Comparison of ENCODE assay signal across 22 cellular contexts in the genomic region with DNA sequence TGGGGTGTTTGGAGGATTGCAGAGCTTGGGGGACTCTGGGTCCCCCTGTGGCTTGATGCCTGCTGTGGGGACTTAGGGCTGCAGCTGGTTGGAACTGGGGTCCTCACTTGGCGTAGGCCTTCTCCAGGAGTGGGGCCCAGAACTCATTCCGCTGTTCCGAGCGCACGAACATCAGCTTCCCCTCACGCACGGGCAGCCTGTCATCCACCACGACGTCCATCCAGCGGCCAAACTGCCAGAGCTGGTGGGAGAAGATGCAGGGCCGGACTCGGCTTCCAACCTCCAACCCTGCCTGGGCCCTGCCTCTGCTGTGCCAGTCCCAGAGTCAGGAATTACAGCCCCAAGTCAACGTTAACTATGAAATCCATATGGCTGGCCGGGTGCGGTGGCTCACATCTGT. TPM values are rescaled to one million over a fixed set of nuclear protein-coding genes. Genes with fewer than 3 reads are reported as not detected.
"Had no signal": no experiment of that assay in that cellular context is flagged by ENCODE, and none has a peak within 500 bp of the region (broad histone marks: within the 10 kb centered on the region; RNA-seq: fewer than 3 reads in every experiment).

No MANE protein-coding gene starts in this region.

- H3K4me3 Mint-ChIP-seq: activated naive CD4-positive, alpha-beta T cell treated with anti-CD3 and anti-CD28 coated beads, Interleukin-2, amount 10 ng/mL, durations not matched to agents 7 days and 5 days; naive thymus-derived CD8-positive, alpha-beta T cell; T-cell had no signal

- H3K27ac Mint-ChIP-seq: activated naive CD4-positive, alpha-beta T cell treated with anti-CD3 and anti-CD28 coated beads, Interleukin-2, amount 10 ng/mL, durations not matched to agents 7 days and 5 days; T-cell had no signal

- H3K27ac ChIP-seq: body of pancreas, colonic mucosa, esophagus squamous epithelium, left ventricle myocardium inferior had no signal

- DNase-seq: activated naive CD4-positive, alpha-beta T cell treated with anti-CD3 and anti-CD28 coated beads, Interleukin-2, amount 10 ng/mL, durations not matched to agents 7 days and 5 days; body of pancreas; caudate nucleus; colonic mucosa; esophagus squamous epithelium; hippocampal formation; kidney; left ventricle myocardium inferior; mesenchymal stem cell; naive thymus-derived CD8-positive, alpha-beta T cell; stimulated activated CD4-positive, alpha-beta T cell treated with anti-CD3 and anti-CD28 coated beads, Interleukin-15, amount 100 ng/mL, for 24 hours; stimulated activated CD4-positive, alpha-beta T cell treated with anti-CD3 and anti-CD28 coated beads, Interleukin-4, amount 100 ng/mL, for 1 hour; stimulated activated naive CD4-positive, alpha-beta T cell; substantia nigra; T-cell; T-helper 9 cell; trophoblast cell had no signal

- H3K27me3 ChIP-seq: body of pancreas, colonic mucosa, esophagus squamous epithelium had no signal

- H3K4me3 ChIP-seq: body of pancreas, colonic mucosa, esophagus squamous epithelium, left ventricle myocardium inferior had no signal

- H3K9me3 Mint-ChIP-seq: activated naive CD4-positive, alpha-beta T cell treated with anti-CD3 and anti-CD28 coated beads, Interleukin-2, amount 10 ng/mL, durations not matched to agents 7 days and 5 days; naive thymus-derived CD8-positive, alpha-beta T cell; T-cell had no signal

- H3K9me3 ChIP-seq: body of pancreas, colonic mucosa, esophagus squamous epithelium, left ventricle myocardium inferior had no signal

- H3K36me3 ChIP-seq: colonic mucosa, esophagus squamous epithelium, left ventricle myocardium inferior had no signal

- H3K36me3 Mint-ChIP-seq: activated naive CD4-positive, alpha-beta T cell treated with anti-CD3 and anti-CD28 coated beads, Interleukin-2, amount 10 ng/mL, durations not matched to agents 7 days and 5 days; naive thymus-derived CD8-positive, alpha-beta T cell; T-cell had no signal

- H3K27me3 Mint-ChIP-seq: T-cell had no signal

- H3K4me1 ChIP-seq: colonic mucosa had no signal

- ATAC-seq: activated CD4-positive, CD25-positive, alpha-beta regulatory T cell treated with anti-CD3 and anti-CD28 coated beads, Interleukin-2, amount 50 U/mL, for 24 hours; body of pancreas; naive thymus-derived CD8-positive, alpha-beta T cell; T-cell had no signal

RNA-seq across cellular contexts. Expression of gene LGALS7, which starts 31.6 kb away (rescaled TPM):
- total RNA-seq: body of pancreas; colonic mucosa; fibroblast of villous mesenchyme; glomerular endothelial cell; left ventricle myocardium inferior; mucosa of gallbladder; naive thymus-derived CD8-positive, alpha-beta T cell; T-cell had no signal
- polyA plus RNA-seq: naive thymus-derived CD8-positive, alpha-beta T cell had no signal

RNA-seq across cellular contexts. Expression of gene LGALS7B, which starts 47.3 kb away (rescaled TPM):
- total RNA-seq: body of pancreas; colonic mucosa; fibroblast of villous mesenchyme; glomerular endothelial cell; kidney; left ventricle myocardium inferior; naive thymus-derived CD8-positive, alpha-beta T cell; skeletal muscle tissue; T-cell had no signal
- polyA plus RNA-seq: naive thymus-derived CD8-positive, alpha-beta T cell had no signal
